Comparison of ENCODE assay signal across 8 cellular contexts in the genomic region with DNA sequence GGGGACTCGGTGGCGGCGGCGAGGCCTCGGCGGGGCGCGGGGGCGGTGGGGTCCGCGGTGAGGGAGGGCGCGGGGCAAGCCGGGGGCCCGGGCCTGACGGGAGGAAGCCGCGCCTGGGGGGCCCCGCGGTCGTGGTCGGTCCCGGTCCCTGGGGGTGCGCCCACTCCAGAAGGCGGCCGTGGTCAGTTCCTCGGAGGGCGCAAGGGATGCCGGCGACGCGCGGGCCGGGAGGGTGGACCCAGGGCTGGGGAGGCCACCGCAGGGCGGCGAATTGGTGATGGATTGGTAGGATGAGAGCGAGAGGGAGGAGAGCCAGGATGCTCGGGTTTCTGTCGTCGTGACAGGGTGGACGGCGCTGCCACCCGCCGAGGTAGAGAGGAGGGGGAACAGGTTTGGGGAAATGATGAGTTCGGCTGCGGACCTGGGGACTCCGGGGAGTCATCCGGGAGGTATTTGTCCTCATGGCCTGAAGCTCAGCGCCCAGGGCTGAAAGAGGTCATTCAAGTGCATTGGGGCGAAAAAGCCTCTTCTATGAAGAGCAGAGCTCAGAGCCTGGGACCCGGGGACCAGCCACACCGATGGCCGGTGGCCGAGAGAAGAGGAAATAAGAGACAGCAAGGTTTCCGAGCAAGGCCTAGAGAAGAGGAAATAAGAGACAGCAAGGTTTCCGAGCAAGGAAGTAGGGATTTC. TPM values are rescaled to one million over a fixed set of nuclear protein-coding genes. Genes with fewer than 3 reads are reported as not detected.
DNase-seq lines count a peak whose midpoint lies in the region; ATAC-seq and TF ChIP-seq lines count a peak whose summit lies in the region.

No MANE protein-coding gene starts in this region.

- H3K27me3 ChIP-seq in body of pancreas = no peaks in the 10 kb centered on the region
- peaks cover 4% of the 10 kb centered on the region for H3K27me3 ChIP-seq in iPS-15b (ENCODE audit: control insufficient read depth, insufficient read depth, low read length)
- no peaks in the 10 kb centered on the region for H3K27me3 ChIP-seq in gastrocnemius medialis

- intact Hi-C loops in body of pancreas (cut with DNase I) (no loop called here), gastrocnemius medialis (cut with DNase I; ENCODE audit: low total_unique reads) (loop anchor here (1.0 kb wide), 1 partner anchor 31 kb away; the partner anchor contains the start of gene DNAJC25)

- H3K4me1 Mint-ChIP-seq in T-helper 1 cell treated with Interleukin-12 subunit alpha and Interleukin-12 subunit beta and Interleukin-4 antibody, amounts not matched to agents 30 μg/mL and 1 μg/mL, for 36 hours (ENCODE audit: low read depth) = peaks cover 22% of the 10 kb centered on the region

- 1 to 2% methylated on average over 23 to 30 of the region's 57 CpGs for WGBS in body of pancreas, 2 donors

- H3K9me3 ChIP-seq in body of pancreas (no peaks in the 10 kb centered on the region), iPS-15b (ENCODE audit: control insufficient read depth, insufficient read depth, low read length) (no peaks in the 10 kb centered on the region), gastrocnemius medialis (no peaks in the 10 kb centered on the region)

- no peaks in the 10 kb centered on the region for H3K36me3 ChIP-seq in body of pancreas (replicated peaks in 1 of 2; ENCODE audit: insufficient read depth in 1 of 2, low read depth in 2 of 2)
- no peaks in the 10 kb centered on the region for H3K36me3 ChIP-seq in iPS-15b (ENCODE audit: control insufficient read depth, insufficient read depth, low read length)
- no peaks in the 10 kb centered on the region for H3K36me3 ChIP-seq in gastrocnemius medialis

- peak; percentile 16 for ATAC-seq in GM21367 (IDR thresholded peaks at IDR 0.05; ENCODE audit: unreplicated experiment)
- peak; percentile 57 for ATAC-seq in body of pancreas
- peak; percentile 51 to 67 for ATAC-seq in gastrocnemius medialis

- in situ Hi-C loops in gastrocnemius medialis (cut with MboI; ENCODE audit: low sequenced_read_pairs in 4 of 4) = no loop called here

- H3K4me1 ChIP-seq in body of pancreas (peaks cover 18% of the 10 kb centered on the region), iPS-15b (ENCODE audit: control insufficient read depth, insufficient read depth, low read length) (peaks cover 11% of the 10 kb centered on the region), gastrocnemius medialis (peaks cover 11 to 12% of the 10 kb centered on the region in 2 donors)

- H3K27ac ChIP-seq in body of pancreas (peak overlapping the region; percentile 47 to 76 (median 54)), gastrocnemius medialis (peak overlapping the region; percentile 20 to 67 (median 59))

- H3K36me3 Mint-ChIP-seq in T-helper 1 cell treated with Interleukin-12 subunit alpha and Interleukin-12 subunit beta and Interleukin-4 antibody, amounts not matched to agents 30 μg/mL and 1 μg/mL, for 36 hours (ENCODE audit: low read depth) = peaks cover 17% of the 10 kb centered on the region

- TF ChIP-seq POLR2A in body of pancreas (IDR thresholded peaks at IDR 0.05) (no peak), gastrocnemius medialis (IDR thresholded peaks at IDR 0.05) (no peak)

- H3K4me3 Mint-ChIP-seq in T-helper 1 cell treated with Interleukin-12 subunit alpha and Interleukin-12 subunit beta and Interleukin-4 antibody, amounts not matched to agents 30 μg/mL and 1 μg/mL, for 36 hours = peak overlapping the region; percentile 93

- H3K9me3 Mint-ChIP-seq in T-helper 1 cell treated with Interleukin-12 subunit alpha and Interleukin-12 subunit beta and Interleukin-4 antibody, amounts not matched to agents 30 μg/mL and 1 μg/mL, for 36 hours = no peaks in the 10 kb centered on the region

- peak overlapping the region; percentile 93 for H3K27ac Mint-ChIP-seq in T-helper 1 cell treated with Interleukin-12 subunit alpha and Interleukin-12 subunit beta and Interleukin-4 antibody, amounts not matched to agents 30 μg/mL and 1 μg/mL, for 36 hours

- TF ChIP-seq CTCF in body of pancreas (IDR thresholded peaks at IDR 0.05) (no peak), gastrocnemius medialis (IDR thresholded peaks at IDR 0.05 in 4 of 5, conservative IDR thresholded peaks at IDR 0.05 in 1 of 5) (no peak)

- peak overlapping the region; percentile 51 for H3K9ac ChIP-seq in iPS-15b (ENCODE audit: low read depth, low read length)

- DNase-seq in DMS79 (lab: John Stamatoyannopoulos, UW) (peak; percentile 19), HT-29 (ENCODE audit: low spot score) (peak; percentile 34), body of pancreas (peak; percentile 22 to 37 (median 22)), gastrocnemius medialis (peak in 1 of 2 donors; percentile 12), NCI-H1436 (lab: John Stamatoyannopoulos, UW) (no peak)

- H3K27me3 Mint-ChIP-seq in T-helper 1 cell treated with Interleukin-12 subunit alpha and Interleukin-12 subunit beta and Interleukin-4 antibody, amounts not matched to agents 30 μg/mL and 1 μg/mL, for 36 hours (ENCODE audit: low read depth) = no peaks in the 10 kb centered on the region

- H3K4me3 ChIP-seq in body of pancreas (peak overlapping the region; percentile 16 to 67), iPS-15b (ENCODE audit: low read depth, low read length) (peak overlapping the region; percentile 81), gastrocnemius medialis (peak overlapping the region; percentile 64 to 87 (median 73))

RNA-seq across cellular contexts. Expression of gene GNG10, which starts 0.5 kb away (rescaled TPM):
- total RNA-seq in HT-29 (2014; rRNA removed; shearing (Covaris generic)) = 8.6 and 13.7 TPM in 2 replicates
- total RNA-seq in body of pancreas (10 to 100 TPM in 1 of 2 donors, 1 to 10 TPM in 1; 5.9 to 16.6 TPM), gastrocnemius medialis (10 to 100 TPM; 14.9 to 27.2 (median 18.3) TPM)

RNA-seq across cellular contexts. Expression of gene DNAJC25, which starts 30.8 kb away (rescaled TPM):
- 4.7 and 7.7 TPM in 2 replicates for total RNA-seq in HT-29 (2014; rRNA removed; shearing (Covaris generic))
- total RNA-seq in body of pancreas (10 to 100 TPM in 1 of 2 donors, 1 to 10 TPM in 1; 4.2 to 21.1 TPM), gastrocnemius medialis (1 to 10 TPM; 3.7 to 7.4 (median 4.9) TPM)
